ENCODE assay signal across 8 cellular contexts in the genomic region with DNA sequence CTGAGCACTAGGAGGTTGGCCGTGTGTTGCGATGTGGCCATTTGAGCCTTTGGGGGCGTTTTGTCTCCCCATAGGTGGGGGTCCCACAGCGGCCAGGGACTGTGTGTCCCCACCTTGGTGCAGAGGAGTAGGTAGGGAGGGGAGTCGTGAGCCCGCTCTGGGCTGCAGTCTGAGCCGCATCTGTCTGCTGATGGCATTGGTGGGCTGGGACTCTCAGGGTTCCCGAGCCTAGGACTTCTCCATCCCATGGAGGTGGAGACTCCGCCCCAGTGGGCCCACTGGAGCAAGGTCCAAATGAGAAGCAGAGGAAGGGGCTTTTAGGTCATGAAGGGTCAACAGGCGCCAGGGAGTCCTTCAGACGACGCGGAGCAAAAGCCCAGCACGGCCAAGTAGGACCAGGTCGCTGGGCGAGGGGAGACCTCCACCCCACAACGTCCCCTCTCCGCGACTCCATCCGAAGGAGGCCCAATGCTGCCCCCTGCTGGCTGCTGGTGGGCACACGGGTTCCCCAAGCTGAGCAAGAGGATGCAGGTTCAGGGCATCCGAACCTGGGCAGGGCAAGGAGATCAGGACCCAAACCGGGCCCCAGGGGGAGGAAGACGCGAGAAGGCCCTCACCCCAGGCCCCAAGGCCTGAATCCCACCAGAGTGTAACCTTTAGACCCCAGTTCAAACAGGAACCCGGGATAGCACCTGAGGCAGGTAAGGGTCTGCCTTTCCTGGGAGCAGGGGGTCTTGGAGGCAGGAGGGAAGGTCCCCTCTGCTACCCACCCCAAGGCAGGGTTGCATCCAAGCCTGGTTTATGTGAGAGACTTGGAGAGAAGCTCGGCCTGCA. TPM values are rescaled to one million over a fixed set of nuclear protein-coding genes. Genes with fewer than 3 reads are reported as not detected.
A peak's percentile ranks its signal among the peaks of the same experiment; 100 is the strongest.
DNase-seq lines count a peak whose midpoint lies in the region; ATAC-seq and TF ChIP-seq lines count a peak whose summit lies in the region.

No MANE protein-coding gene starts in this region.

- H3K4me1 ChIP-seq in RWPE2 (ENCODE audit: insufficient read depth, poor library complexity, severe bottlenecking), result no peaks in the 10 kb centered on the region

- no peaks in the 10 kb centered on the region for H3K27me3 ChIP-seq in RWPE2 (ENCODE audit: insufficient read depth, poor library complexity, severe bottlenecking)

- peak; percentile 83 for TF ChIP-seq CTCF in GM12875 (IDR thresholded peaks at IDR 0.05; ENCODE audit: borderline replicate concordance, insufficient read depth, low read depth, low read length)
- TF ChIP-seq CTCF in RWPE2 (IDR thresholded peaks at IDR 0.05; ENCODE audit: poor library complexity, severe bottlenecking), result peak; percentile 39

- intact Hi-C loops in left colon (cut with DNase I, micrococcal nuclease), result no loop called here

- no peak overlapping the region for H3K27ac ChIP-seq in RWPE2 (ENCODE audit: poor library complexity, severe bottlenecking)

- H3K9me3 ChIP-seq in RWPE2 (ENCODE audit: severe bottlenecking), result peaks cover 5% of the 10 kb centered on the region

- no peak for ATAC-seq in RWPE2 (ENCODE audit: low read depth)
- peak; percentile 66 for ATAC-seq in left colon
- no peak for ATAC-seq in HG02623 (IDR thresholded peaks at IDR 0.05; ENCODE audit: unreplicated experiment)
- no peak for ATAC-seq in HG03342 (IDR thresholded peaks at IDR 0.05; ENCODE audit: unreplicated experiment)

- H3K4me3 ChIP-seq in GM12875 (ENCODE audit: low read depth, low read length) (no peak overlapping the region), RWPE2 (ENCODE audit: severe bottlenecking) (no peak overlapping the region)

- DNase-seq in RWPE2 (ENCODE audit: low spot score) (peak; percentile 52), left colon (peak; percentile 28 to 79), H4 (ENCODE audit: low spot score) (no peak)
- peak; percentile 77 for DNase-seq in activated naive CD4-positive, alpha-beta T cell treated with Interleukin-2 at 50 U/mL for 16 hours
- peak; percentile 37 for DNase-seq in stimulated activated CD8-positive, alpha-beta memory T cell treated with anti-CD3 and anti-CD28 coated beads, Interleukin-12 subunit alpha, Interleukin-12 subunit beta, amount 100 ng/mL, for 4 hours (ENCODE audit: low read depth)

- H3K36me3 ChIP-seq in RWPE2 (ENCODE audit: low read depth), result no peaks in the 10 kb centered on the region

RNA-seq across cellular contexts. Expression of a gene that starts 14.9 kb away (rescaled TPM):
- total RNA-seq in left colon, result under 1 TPM; 0.43 to 0.67 TPM
- 0.10 and 0.12 TPM in 2 replicates for total RNA-seq in H4 (2014; rRNA removed; shearing (Covaris generic))
